ENCODE assay signal across 1 cellular context in genomic region chrX:123713841-123714240, GRCh38.
TF ChIP-seq lines count a peak whose summit lies in the region.

No MANE protein-coding gene starts in this region.

TF ChIP-seq in GM12878, 131 proteins besides CTCF, POLR2A, EP300 and RAD21 (continued from another document):
- no peak for TF ChIP-seq MEF2B (IDR thresholded peaks at IDR 0.05; ENCODE audit: partially characterized antibody, poor library complexity, severe bottlenecking)
- TF ChIP-seq MEF2A (IDR thresholded peaks at IDR 0.05; ENCODE audit: insufficient read depth, low read depth, low read length) = no peak
- TF ChIP-seq HDAC6 (IDR thresholded peaks at IDR 0.05; ENCODE audit: unreplicated experiment) = no peak
- TF ChIP-seq RB1 (IDR thresholded peaks at IDR 0.05; ENCODE audit: borderline replicate concordance) = no peak
- TF ChIP-seq JUNB (IDR thresholded peaks at IDR 0.05) = no peak
- TF ChIP-seq NR2C1 (IDR thresholded peaks at IDR 0.05) = no peak
- no peak for TF ChIP-seq ELK1 (IDR thresholded peaks at IDR 0.05; ENCODE audit: low read depth, low read length)
- TF ChIP-seq KLF5 (IDR thresholded peaks at IDR 0.05; ENCODE audit: partially characterized antibody) = no peak
- TF ChIP-seq BMI1 (IDR thresholded peaks at IDR 0.05; ENCODE audit: borderline replicate concordance) = no peak
- no peak for TF ChIP-seq NKRF (conservative IDR thresholded peaks at IDR 0.05)
- no peak for TF ChIP-seq DPF2 (IDR thresholded peaks at IDR 0.05)
- TF ChIP-seq SREBF2 (IDR thresholded peaks at IDR 0.05; ENCODE audit: low read length) = no peak
- no peak for TF ChIP-seq ATF3 (IDR thresholded peaks at IDR 0.05; ENCODE audit: borderline replicate concordance, extremely low read depth, low read depth, low read length)
- TF ChIP-seq NR2F1 (conservative IDR thresholded peaks at IDR 0.05) = no peak
- TF ChIP-seq CBX3 (IDR thresholded peaks at IDR 0.05; ENCODE audit: borderline replicate concordance, low read depth) = no peak
- TF ChIP-seq ZSCAN29 (IDR thresholded peaks at IDR 0.05) = no peak
- TF ChIP-seq USF2 (IDR thresholded peaks at IDR 0.05; ENCODE audit: borderline replicate concordance, low read depth, low read length) = no peak
- TF ChIP-seq PAX8 (IDR thresholded peaks at IDR 0.05) = no peak
- no peak for TF ChIP-seq SMAD5 (IDR thresholded peaks at IDR 0.05; ENCODE audit: low read depth)
